Comparison of ENCODE assay signal across 10 cellular contexts in the genomic region with DNA sequence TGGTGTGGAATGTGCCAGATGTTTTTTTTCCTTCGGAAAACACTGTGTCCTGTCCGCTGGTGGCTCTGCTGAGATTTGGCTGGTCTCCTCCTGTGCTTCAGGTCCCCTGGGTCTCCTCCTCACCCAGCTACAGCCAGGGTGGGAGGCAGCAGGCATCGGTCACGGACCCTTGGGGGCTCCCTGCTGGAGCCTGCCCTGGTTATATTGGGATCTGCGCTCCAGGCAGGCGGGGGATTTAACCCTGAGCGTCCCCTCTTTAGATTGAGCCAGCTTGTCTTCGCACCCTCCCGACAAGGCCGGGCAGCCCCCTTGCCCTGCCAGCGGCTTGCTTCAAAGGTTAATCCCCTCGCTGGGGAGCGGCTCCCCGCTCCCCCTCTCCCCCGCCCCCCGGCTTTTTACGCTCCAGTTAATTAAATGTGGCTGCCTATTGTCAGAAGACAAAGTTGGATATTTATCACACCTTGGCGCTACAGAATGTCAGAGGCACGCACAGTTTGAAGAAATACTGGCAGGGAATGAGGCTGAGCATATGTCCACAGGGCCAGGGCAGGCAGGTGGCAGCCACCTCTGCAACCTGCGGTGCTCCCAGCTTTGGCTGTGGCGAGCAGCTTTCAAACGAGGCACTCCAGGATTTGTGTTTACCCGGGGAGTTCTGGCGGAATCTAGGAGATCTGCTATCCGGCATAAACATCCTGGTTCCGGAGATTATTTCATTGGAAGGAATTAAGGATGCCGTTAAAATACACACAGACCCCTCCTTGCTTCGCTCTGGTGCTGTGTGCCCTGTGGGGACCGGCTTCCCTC. TPM values are rescaled to one million over a fixed set of nuclear protein-coding genes. Genes with fewer than 3 reads are reported as not detected.
DNase-seq lines count a peak whose midpoint lies in the region; ATAC-seq and TF ChIP-seq lines count a peak whose summit lies in the region.
"Had no signal": no experiment of that assay in that cellular context is flagged by ENCODE, and none has a peak within 500 bp of the region (broad histone marks: within the 10 kb centered on the region; RNA-seq: fewer than 3 reads in every experiment).

No MANE protein-coding gene starts in this region.

- ATAC-seq in HG02588 (IDR thresholded peaks at IDR 0.05; ENCODE audit: unreplicated experiment) (no peak), PC-3 (no peak)

- H3K9ac ChIP-seq in BLaER1, result peak overlapping the region; percentile 53; the same call in 1 of the 2 replicates
- H3K9ac ChIP-seq in colonic mucosa (ENCODE audit: low read depth in 2 of 2, low read length in 2 of 2), result peak overlapping the region in 1 of 2 donors; percentile 63
- no peak overlapping the region for H3K9ac ChIP-seq in neural progenitor cell
- no peak overlapping the region for H3K9ac ChIP-seq in PC-3 (ENCODE audit: low read length)

- DNase-seq in NCI-H146 treated with DMSO at 0.1 percent for 48 hours (lab: John Stamatoyannopoulos, UW; ENCODE audit: unreplicated experiment) (peak; percentile 40), colonic mucosa (no peak), neural progenitor cell (ENCODE audit: low spot score) (peak; percentile 88), HT-29 (ENCODE audit: low spot score) (no peak), PC-3 (no peak)
- no peak for DNase-seq in activated CD4-positive, alpha-beta T cell treated with anti-CD3 and anti-CD28 coated beads for 48 hours
- DNase-seq: activated CD4-positive, CD25-positive, alpha-beta regulatory T cell treated with anti-CD3 and anti-CD28 coated beads, Interleukin-2, amount 50 U/mL, for 72 hours; GOT3 had no signal

- TF ChIP-seq CTCF in colonic mucosa (IDR thresholded peaks at IDR 0.05), result no peak
- no peak for TF ChIP-seq CTCF in neural progenitor cell (IDR thresholded peaks at IDR 0.05)
- TF ChIP-seq CTCF in PC-3 (conservative IDR thresholded peaks at IDR 0.05; ENCODE audit: low read depth, low read length), result no peak

- H3K27me3 Mint-ChIP-seq in neural progenitor cell (ENCODE audit: insufficient read depth, low read depth), result peaks cover 46% of the 10 kb centered on the region

- POLR2A ChIA-PET in PC-3 (lab: Charles Lee; ENCODE audit: unreplicated experiment), result no interaction called here

- H3K9me3 Mint-ChIP-seq in neural progenitor cell, result peaks cover 2% of the 10 kb centered on the region

- H4K20me1 ChIP-seq in BLaER1 (peaks cover 63% of the 10 kb centered on the region), neural progenitor cell (ENCODE audit: low read depth) (peaks cover 43% of the 10 kb centered on the region), PC-3 (ENCODE audit: low read length) (no peaks in the 10 kb centered on the region)

- H3K27me3 ChIP-seq in BLaER1, result no peaks in the 10 kb centered on the region
- H3K27me3 ChIP-seq in colonic mucosa, result no peaks in the 10 kb centered on the region
- peaks cover 12% of the 10 kb centered on the region for H3K27me3 ChIP-seq in neural progenitor cell
- no peaks in the 10 kb centered on the region for H3K27me3 ChIP-seq in PC-3 (ENCODE audit: low read length)

- H3K27ac ChIP-seq in BLaER1 (peak overlapping the region; percentile 97), colonic mucosa (peak overlapping the region; percentile 57), neural progenitor cell (no peak overlapping the region), PC-3 (ENCODE audit: low read length) (no peak overlapping the region)

- peaks cover 86% of the 10 kb centered on the region for H3K4me1 Mint-ChIP-seq in neural progenitor cell

- H3K4me3 ChIP-seq in BLaER1 (peak overlapping the region; percentile 26; the same call in 1 of the 2 replicates), colonic mucosa (no peak overlapping the region), neural progenitor cell (peak overlapping the region; percentile 6), PC-3 (ENCODE audit: low read length) (no peak overlapping the region)

- H3K4me3 Mint-ChIP-seq in neural progenitor cell, result peak overlapping the region; percentile 65

- no peak overlapping the region for H3K27ac Mint-ChIP-seq in neural progenitor cell

- H3K36me3 ChIP-seq in BLaER1 (no peaks in the 10 kb centered on the region), colonic mucosa (no peaks in the 10 kb centered on the region), neural progenitor cell (no peaks in the 10 kb centered on the region), PC-3 (ENCODE audit: low read depth, low read length) (no peaks in the 10 kb centered on the region)

- no peaks in the 10 kb centered on the region for H3K36me3 Mint-ChIP-seq in neural progenitor cell

- H3F3A ChIP-seq in neural progenitor cell (ENCODE audit: low read depth) (peaks cover 65% of the 10 kb centered on the region), PC-3 (ENCODE audit: low read length, unreplicated experiment) (no peaks in the 10 kb centered on the region)

- H3K4me1 ChIP-seq in BLaER1 (peaks cover 100% of the 10 kb centered on the region), colonic mucosa (peaks cover 36% of the 10 kb centered on the region), neural progenitor cell (peaks cover 73% of the 10 kb centered on the region), PC-3 (ENCODE audit: insufficient read depth, low read length) (peaks cover 17% of the 10 kb centered on the region)

- H3K9me3 ChIP-seq in BLaER1 (no peaks in the 10 kb centered on the region), colonic mucosa (no peaks in the 10 kb centered on the region), neural progenitor cell (ENCODE audit: low read depth) (no peaks in the 10 kb centered on the region), PC-3 (ENCODE audit: low read length) (no peaks in the 10 kb centered on the region)

- intact Hi-C loops in colonic mucosa (cut with DNase I) (loop anchor here (5.0 kb wide), 1 partner anchor 32 kb away; no protein-coding TSS in a partner anchor), PC-3 (cut with micrococcal nuclease) (no loop called here)

- CTCF ChIA-PET in PC-3 (lab: Charles Lee), result no interaction called here

- H3K79me2 ChIP-seq in neural progenitor cell (ENCODE audit: low read depth) (no peaks in the 10 kb centered on the region), PC-3 (ENCODE audit: low read length) (0 out of 2 replicates have a peak, but pooled peaks cover 4% of the 10 kb centered on the region)

- H3K4me2 ChIP-seq in BLaER1 (peak overlapping the region; percentile 95), neural progenitor cell (peak overlapping the region; percentile 67), PC-3 (ENCODE audit: low read length) (no peak overlapping the region)

- H3K9me2 ChIP-seq in PC-3 (replicated peaks; ENCODE audit: low read length), result no peaks in the 10 kb centered on the region

- no peak overlapping the region for H2AFZ ChIP-seq in neural progenitor cell (replicated peaks)
- H2AFZ ChIP-seq in PC-3 (ENCODE audit: low read length), result no peak overlapping the region

- BruUV-seq in PC-3 (replicated peaks; lab: Mats Ljungman, UMichigan), result no TSS peak

RNA-seq across cellular contexts. Expression of a gene that starts 38.2 kb away (rescaled TPM):
- total RNA-seq in colonic mucosa (100 to 1,000 TPM in 1 of 2 donors, 10 to 100 TPM in 1; 79.2 to 103 TPM), neural progenitor cell (ENCODE audit: low replicate concordance) (7.7 and 20.4 TPM in 2 replicates), PC-3 (2014; rRNA removed) (38.4 and 60.8 TPM in 2 replicates)
- total RNA-seq in HT-29 (2014; rRNA removed; shearing (Covaris generic)), result 81.1 and 84.7 TPM in 2 replicates

Comparison
In these comparisons a context has a peak if more than half of its experiments do, and no peak if none do; other contexts are left out.
1. H3K27ac ChIP-seq: peak in BLaER1 (single experiment) and colonic mucosa (single experiment); none in neural progenitor cell (single experiment) and PC-3 (single experiment).
2. H3K4me3 ChIP-seq: peak in BLaER1 (single experiment) and neural progenitor cell (single experiment); none in colonic mucosa (single experiment) and PC-3 (single experiment).
3. DNase-seq: peak in NCI-H146 treated with DMSO at 0.1 percent for 48 hours (single experiment) and neural progenitor cell (single experiment); none in colonic mucosa (single experiment), activated CD4-positive, alpha-beta T cell treated with anti-CD3 and anti-CD28 coated beads for 48 hours (single experiment), HT-29 (single experiment) and PC-3 (single experiment).